Comparison of ENCODE assay signal across 15 cellular contexts in the genomic region with DNA sequence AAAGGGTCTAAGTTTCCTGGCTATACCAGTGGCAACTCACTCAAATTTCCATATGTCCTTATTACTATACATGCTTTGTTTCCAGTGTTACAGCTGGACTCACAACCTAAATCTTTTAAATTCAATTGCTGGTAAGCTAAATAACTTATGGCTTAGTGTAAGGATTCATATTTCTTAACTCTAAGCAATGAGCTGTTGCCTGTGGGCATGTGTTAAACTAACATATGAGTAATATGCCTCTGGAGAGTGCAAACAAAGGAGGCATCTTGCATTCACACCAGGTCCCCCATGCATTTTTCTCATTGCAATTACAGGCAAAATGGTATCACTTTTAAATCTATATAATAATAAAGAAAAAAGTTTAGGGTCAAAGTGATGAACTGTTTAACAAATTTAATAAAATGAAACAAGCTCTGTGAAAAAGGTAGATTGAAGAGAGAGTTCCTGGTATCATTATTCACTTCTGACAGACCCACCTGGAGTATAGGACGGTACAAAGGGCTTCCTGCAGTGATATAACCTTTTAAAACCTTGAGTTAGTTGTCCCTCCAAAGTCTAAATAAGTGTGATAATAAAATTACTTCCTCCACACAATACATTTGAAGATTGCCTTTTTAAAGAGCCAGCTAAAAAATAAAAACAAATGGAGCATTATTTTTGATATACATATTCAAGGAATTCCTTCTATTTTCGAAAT. TPM values are rescaled to one million over a fixed set of nuclear protein-coding genes. Genes with fewer than 3 reads are reported as not detected.
DNase-seq lines count a peak whose midpoint lies in the region; ATAC-seq and TF ChIP-seq lines count a peak whose summit lies in the region.
"Had no signal": no experiment of that assay in that cellular context is flagged by ENCODE, and none has a peak within 500 bp of the region (broad histone marks: within the 10 kb centered on the region; RNA-seq: fewer than 3 reads in every experiment).

No MANE protein-coding gene starts in this region.

- peaks cover 6% of the 10 kb centered on the region for H3F3A ChIP-seq in PC-9 (ENCODE audit: insufficient read depth, low read depth)

- no peak overlapping the region for H3K9ac ChIP-seq in trophoblast cell (ENCODE audit: low read length)

- H3K18ac ChIP-seq in trophoblast cell (ENCODE audit: low read length), result no peak overlapping the region

- intact Hi-C loops in PC-9 (cut with micrococcal nuclease; ENCODE audit: unreplicated experiment), result loop anchor here (2.0 kb wide), 1 partner anchor 246 kb away; no protein-coding TSS in a partner anchor

- H3K79me2 ChIP-seq in PC-9 (ENCODE audit: low read depth), result no peaks in the 10 kb centered on the region
- H3K79me2 ChIP-seq in trophoblast cell (ENCODE audit: control insufficient read depth, insufficient read depth, low read length, poor library complexity), result no peaks in the 10 kb centered on the region

- H2BK5ac ChIP-seq in trophoblast cell (ENCODE audit: low read depth, low read length, poor library complexity), result no peak overlapping the region

- H3K27ac Mint-ChIP-seq in CD8-positive, alpha-beta memory T cell, result no peak overlapping the region
- H3K27ac Mint-ChIP-seq: T-helper 1 cell treated with Interleukin-12 subunit alpha and Interleukin-12 subunit beta and Interleukin-4 antibody, amounts not matched to agents 30 μg/mL and 1 μg/mL, for 36 hours had no signal

- H3K4ac ChIP-seq in trophoblast cell (ENCODE audit: low read depth, low read length), result no peak overlapping the region

- TF ChIP-seq CTCF in PC-9 (conservative IDR thresholded peaks at IDR 0.05), result no peak

- no peak overlapping the region for H3K4me3 Mint-ChIP-seq in CD8-positive, alpha-beta memory T cell
- H3K4me3 Mint-ChIP-seq: T-helper 1 cell treated with Interleukin-12 subunit alpha and Interleukin-12 subunit beta and Interleukin-4 antibody, amounts not matched to agents 30 μg/mL and 1 μg/mL, for 36 hours had no signal

- no peaks in the 10 kb centered on the region for H3K4me1 Mint-ChIP-seq in CD8-positive, alpha-beta memory T cell

- H2BK120ac ChIP-seq in trophoblast cell (ENCODE audit: insufficient read depth, low read length, poor library complexity), result no peak overlapping the region

- no peaks in the 10 kb centered on the region for H4K20me1 ChIP-seq in PC-9 (ENCODE audit: insufficient read depth)

- H3K9me2 ChIP-seq in PC-9 (ENCODE audit: insufficient read depth), result no peaks in the 10 kb centered on the region

- H4K12ac ChIP-seq in trophoblast cell (ENCODE audit: low read depth, low read length), result no peak overlapping the region

- H3K36me3 ChIP-seq in PC-9 (ENCODE audit: low read depth) (no peaks in the 10 kb centered on the region), trophoblast cell (ENCODE audit: control insufficient read depth in 1 of 2, insufficient read depth in 2 of 2, low read length in 2 of 2) (no peaks in the 10 kb centered on the region)
- no peaks in the 10 kb centered on the region for H3K36me3 ChIP-seq in CD8-positive, alpha-beta memory T cell (ENCODE audit: insufficient read depth, low read length)
- H3K36me3 ChIP-seq: transverse colon had no signal

- WGBS in trophoblast cell (ENCODE audit: extremely low coverage, insufficient coverage, insufficient read length), result no CpG with 5 or more reads among the region's 2 CpGs

- no TSS peak for BruUV-seq in PC-9 (replicated peaks; lab: Mats Ljungman, UMichigan)

- H3K4me1 ChIP-seq in PC-9 (replicated peaks; ENCODE audit: insufficient read depth) (peaks cover 20% of the 10 kb centered on the region), trophoblast cell (ENCODE audit: control insufficient read depth in 1 of 2, insufficient read depth in 2 of 2, low read length in 2 of 2) (no peaks in the 10 kb centered on the region)
- H3K4me1 ChIP-seq in CD8-positive, alpha-beta memory T cell (ENCODE audit: insufficient read depth, low read length), result no peaks in the 10 kb centered on the region
- H3K4me1 ChIP-seq: transverse colon had no signal

- H2AK5ac ChIP-seq in trophoblast cell (ENCODE audit: low read length), result no peak overlapping the region

- H3K27me3 ChIP-seq in PC-9 (ENCODE audit: insufficient read depth, low read depth) (no peaks in the 10 kb centered on the region), trophoblast cell (ENCODE audit: insufficient read depth, low read length) (no peaks in the 10 kb centered on the region)
- no peaks in the 10 kb centered on the region for H3K27me3 ChIP-seq in CD8-positive, alpha-beta memory T cell (ENCODE audit: insufficient read depth, low read length, poor library complexity, severe bottlenecking)
- H3K27me3 ChIP-seq: transverse colon had no signal

- no peak overlapping the region for H4K91ac ChIP-seq in trophoblast cell (ENCODE audit: low read depth, low read length)

- H3K9me3 Mint-ChIP-seq in CD8-positive, alpha-beta memory T cell, result peaks cover 1 to 15% (median 11%) of the 10 kb centered on the region in 5 donors
- H3K9me3 Mint-ChIP-seq: T-helper 1 cell treated with Interleukin-12 subunit alpha and Interleukin-12 subunit beta and Interleukin-4 antibody, amounts not matched to agents 30 μg/mL and 1 μg/mL, for 36 hours had no signal

- CTCF ChIA-PET in PC-9 (lab: Charles Lee), result no interaction called here
- CTCF ChIA-PET in CD8-positive, alpha-beta memory T cell (lab: Charles Lee), result no interaction called here

- ATAC-seq in esophagus mucosa, result peak; percentile 85
- ATAC-seq in GM19455 (IDR thresholded peaks at IDR 0.05; ENCODE audit: unreplicated experiment), result no peak
- ATAC-seq: K562 had no signal

- no peak overlapping the region for H3K14ac ChIP-seq in trophoblast cell (ENCODE audit: low read length)

- no peak overlapping the region for H2BK12ac ChIP-seq in trophoblast cell (ENCODE audit: low read length)

- POLR2A ChIA-PET in PC-9 (lab: Charles Lee; ENCODE audit: unreplicated experiment), result interaction anchor here (0.6 kb wide), 1 partner anchor 200 kb away, joined by 16 read pairs; no protein-coding TSS in a partner anchor
- POLR2A ChIA-PET in CD8-positive, alpha-beta memory T cell (lab: Charles Lee), result no interaction called here

- H2AFZ ChIP-seq in PC-9, result no peak overlapping the region
- no peak overlapping the region for H2AFZ ChIP-seq in trophoblast cell (ENCODE audit: insufficient read depth, low read length, poor library complexity)

- H3K9me3 ChIP-seq in PC-9 (ENCODE audit: insufficient read depth, low read depth), result no peaks in the 10 kb centered on the region
- H3K9me3 ChIP-seq in trophoblast cell (ENCODE audit: insufficient read depth, low read depth, low read length), result no peaks in the 10 kb centered on the region
- H3K9me3 ChIP-seq in CD8-positive, alpha-beta memory T cell (ENCODE audit: low read length), result no peaks in the 10 kb centered on the region
- H3K9me3 ChIP-seq: transverse colon had no signal

- no peak overlapping the region for H4K8ac ChIP-seq in trophoblast cell (ENCODE audit: low read depth, low read length)

- H3K4me2 ChIP-seq in PC-9 (peak overlapping the region; percentile 53), trophoblast cell (ENCODE audit: low read length) (no peak overlapping the region)

- no peaks in the 10 kb centered on the region for H3K36me3 Mint-ChIP-seq in CD8-positive, alpha-beta memory T cell

- H3K27ac ChIP-seq in PC-9 (peak overlapping the region; percentile 51), trophoblast cell (ENCODE audit: low read depth, low read length) (no peak overlapping the region)
- H3K27ac ChIP-seq in CD8-positive, alpha-beta memory T cell (ENCODE audit: low read depth, low read length), result no peak overlapping the region
- H3K27ac ChIP-seq: transverse colon had no signal

- H3K23ac ChIP-seq in trophoblast cell (ENCODE audit: low read length), result no peak overlapping the region

- H3K27me3 Mint-ChIP-seq in CD8-positive, alpha-beta memory T cell, result no peaks in the 10 kb centered on the region

- no peak overlapping the region for H3K4me3 ChIP-seq in PC-9
- no peak overlapping the region for H3K4me3 ChIP-seq in trophoblast cell (ENCODE audit: low read depth, low read length)
- H3K4me3 ChIP-seq in CD8-positive, alpha-beta memory T cell (ENCODE audit: low read length), result no peak overlapping the region
- H3K4me3 ChIP-seq: K562, transverse colon had no signal

- no peaks in the 10 kb centered on the region for H3K79me1 ChIP-seq in trophoblast cell (ENCODE audit: low read length)

- DNase-seq in HPDE6-E6E7 (ENCODE audit: extremely low spot score) (peak; percentile 44), PC-9 (peak; percentile 25 to 86), trophoblast cell (peak; percentile 64 to 86), NCI-H128 (lab: John Stamatoyannopoulos, UW; ENCODE audit: unreplicated experiment) (no peak), DMS 273 treated with DMSO at 0.1 percent for 48 hours (lab: John Stamatoyannopoulos, UW) (no peak)
- DNase-seq in CD8-positive, alpha-beta memory T cell, result no peak
- DNase-seq: activated CD4-positive, alpha-beta T cell treated with anti-CD3 and anti-CD28 coated beads for 4 hours; activated T-cell treated with anti-CD3 and anti-CD28 coated beads, Interleukin-2, amount 50 U/mL, for 48 hours; anterior cingulate cortex; NCI-H187; transverse colon had no signal

RNA-seq across cellular contexts. Expression of gene HMGCLL1, which starts 57.6 kb away (rescaled TPM):
- total RNA-seq in PC-9 (2021) (0.39 and 0.68 TPM in 2 replicates), esophagus mucosa (not detected)
- polyA plus RNA-seq in trophoblast cell (2013), result 0.04 and 0.05 TPM in 2 replicates
- total RNA-seq in CD8-positive, alpha-beta memory T cell, result not detected
- not detected for polyA plus RNA-seq in CD8-positive, alpha-beta memory T cell
- total RNA-seq: K562 had no signal
- polyA plus RNA-seq: K562 had no signal

Comparison
In these comparisons a context has a peak if more than half of its experiments do, and no peak if none do; other contexts are left out.
1. DNase-seq: peak in HPDE6-E6E7 (single experiment), PC-9 (2 of 2) and trophoblast cell (2 of 2); none in NCI-H128 (single experiment), DMS 273 treated with DMSO at 0.1 percent for 48 hours (single experiment) and CD8-positive, alpha-beta memory T cell (0 of 5).